ENCODE assay signal across 32 cellular contexts in the genomic region with DNA sequence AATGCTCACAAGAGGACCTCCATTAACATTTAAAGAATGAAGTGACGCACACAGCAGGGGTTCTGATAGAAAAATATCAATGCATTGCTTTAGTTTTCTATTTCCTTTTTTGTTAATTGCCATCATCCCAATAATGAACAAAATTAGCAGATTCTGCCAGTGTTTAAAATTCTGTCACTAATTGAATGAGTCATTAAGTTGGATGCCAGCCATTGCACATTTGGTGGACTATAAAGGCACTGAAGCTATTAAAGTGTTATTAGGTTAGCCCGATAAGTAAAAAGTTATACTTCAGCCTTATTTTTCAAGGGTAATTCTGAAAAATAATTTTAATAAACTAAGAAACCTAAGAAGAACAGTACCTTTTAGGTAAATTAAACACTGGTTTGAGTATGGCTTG. TPM values are rescaled to one million over a fixed set of nuclear protein-coding genes. Genes with fewer than 3 reads are reported as not detected.
"Had no signal": no experiment of that assay in that cellular context is flagged by ENCODE, and none has a peak within 500 bp of the region (broad histone marks: within the 10 kb centered on the region; RNA-seq: fewer than 3 reads in every experiment).

No MANE protein-coding gene starts in this region.

- H3K9me3 Mint-ChIP-seq: activated B cell treated with CpG ODN at 0.5 μM for 24 hours; activated CD4-positive, alpha-beta memory T cell treated with anti-CD3 and anti-CD28 coated beads for 36 hours; activated naive CD4-positive, alpha-beta T cell treated with anti-CD3 and anti-CD28 coated beads, Interleukin-2, amount 10 ng/mL, durations not matched to agents 7 days and 5 days; activated naive CD4-positive, alpha-beta T cell treated with anti-CD3 and anti-CD28 coated beads, Interleukin-2, amount 50 U/mL, for 72 hours; activated naive CD8-positive, alpha-beta T cell treated with anti-CD3 and anti-CD28 coated beads, Interleukin-2, amount 10 ng/mL, durations not matched to agents 7 days and 5 days; activated T-helper 1 cell treated with anti-CD3 and anti-CD28 coated beads, Interleukin-12 subunit alpha, Interleukin-12 subunit beta, Interleukin-2, Interleukin-4 antibody, amounts not matched to agents 30 ng/mL and 10 ng/mL and 1 ng/mL, durations not matched to agents 14 hours and 24 hours and 36 hours; activated T-helper 2 cell treated with anti-CD3 and anti-CD28 coated beads, Interferon-gamma antibody, Interleukin-2, Interleukin-4, amounts not matched to agents 10 μg/mL and 5 μg/mL and 100 μg/mL, durations not matched to agents 14 hours and 24 hours and 36 hours; central memory CD8-positive, alpha-beta T cell; T-helper 2 cell treated with Interferon-gamma antibody and Interleukin-4, amounts not matched to agents 5 μg/mL and 100 μg/mL, for 36 hours had no signal

- H3K4me1 Mint-ChIP-seq: activated B cell treated with CpG ODN at 0.5 μM for 24 hours; activated CD8-positive, alpha-beta memory T cell treated with anti-CD3 and anti-CD28 coated beads, Interleukin-2, amount 10 ng/mL, durations not matched to agents 7 days and 5 days; activated naive CD4-positive, alpha-beta T cell treated with anti-CD3 and anti-CD28 coated beads, Interleukin-2, amount 10 ng/mL, durations not matched to agents 7 days and 5 days; activated naive CD8-positive, alpha-beta T cell treated with anti-CD3 and anti-CD28 coated beads, Interleukin-2, amount 10 ng/mL, durations not matched to agents 7 days and 5 days; central memory CD8-positive, alpha-beta T cell had no signal

- H3K27ac Mint-ChIP-seq: activated B cell treated with CpG ODN at 0.5 μM for 24 hours; activated CD4-positive, alpha-beta memory T cell treated with anti-CD3 and anti-CD28 coated beads for 36 hours; activated CD8-positive, alpha-beta memory T cell treated with anti-CD3 and anti-CD28 coated beads, Interleukin-2, amount 10 ng/mL, durations not matched to agents 7 days and 5 days; activated CD8-positive, alpha-beta T cell treated with anti-CD3 and anti-CD28 coated beads, Interleukin-2, amount 10 ng/mL, durations not matched to agents 7 days and 5 days; activated naive CD4-positive, alpha-beta T cell treated with anti-CD3 and anti-CD28 coated beads, Interleukin-2, amount 10 ng/mL, durations not matched to agents 7 days and 5 days; activated naive CD4-positive, alpha-beta T cell treated with anti-CD3 and anti-CD28 coated beads, Interleukin-2, amount 50 U/mL, for 72 hours; activated naive CD8-positive, alpha-beta T cell treated with anti-CD3 and anti-CD28 coated beads, Interleukin-2, amount 10 ng/mL, durations not matched to agents 7 days and 5 days; activated T-helper 1 cell treated with anti-CD3 and anti-CD28 coated beads, Interleukin-12 subunit alpha, Interleukin-12 subunit beta, Interleukin-2, Interleukin-4 antibody, amounts not matched to agents 30 ng/mL and 10 ng/mL and 1 ng/mL, durations not matched to agents 14 hours and 24 hours and 36 hours; activated T-helper 2 cell treated with anti-CD3 and anti-CD28 coated beads, Interferon-gamma antibody, Interleukin-2, Interleukin-4, amounts not matched to agents 10 μg/mL and 5 μg/mL and 100 μg/mL, durations not matched to agents 14 hours and 24 hours and 36 hours; T-helper 17 cell; T-helper 2 cell treated with Interferon-gamma antibody and Interleukin-4, amounts not matched to agents 5 μg/mL and 100 μg/mL, for 36 hours had no signal

- H3K36me3 Mint-ChIP-seq: activated CD4-positive, alpha-beta memory T cell treated with anti-CD3 and anti-CD28 coated beads for 36 hours; activated CD8-positive, alpha-beta memory T cell treated with anti-CD3 and anti-CD28 coated beads, Interleukin-2, amount 10 ng/mL, durations not matched to agents 7 days and 5 days; activated naive CD4-positive, alpha-beta T cell treated with anti-CD3 and anti-CD28 coated beads, Interleukin-2, amount 10 ng/mL, durations not matched to agents 7 days and 5 days; activated naive CD4-positive, alpha-beta T cell treated with anti-CD3 and anti-CD28 coated beads, Interleukin-2, amount 50 U/mL, for 72 hours; activated naive CD8-positive, alpha-beta T cell treated with anti-CD3 and anti-CD28 coated beads, Interleukin-2, amount 10 ng/mL, durations not matched to agents 7 days and 5 days had no signal

- FAIRE-seq: bronchial epithelial cell, endometrium, endothelial cell of umbilical vein, frontal cortex had no signal

- DNase-seq: activated B cell treated with CpG ODN at 0.5 μM for 24 hours; activated CD4-positive, alpha-beta memory T cell treated with anti-CD3 and anti-CD28 coated beads for 36 hours; activated CD4-positive, alpha-beta T cell treated with anti-CD3 and anti-CD28 coated beads for 48 hours; activated CD8-positive, alpha-beta memory T cell treated with anti-CD3 and anti-CD28 coated beads, Interleukin-2, amount 10 ng/mL, durations not matched to agents 7 days and 5 days; activated CD8-positive, alpha-beta memory T cell treated with anti-CD3 and anti-CD28 coated beads, Interleukin-2, amount 50 U/mL, for 4 hours; activated CD8-positive, alpha-beta T cell treated with anti-CD3 and anti-CD28 coated beads, Interleukin-2, amount 10 ng/mL, durations not matched to agents 7 days and 5 days; activated effector memory CD4-positive, alpha-beta T cell treated with anti-CD3 and anti-CD28 coated beads, Interleukin-2, amount 50 U/mL, for 16 hours; activated naive CD4-positive, alpha-beta T cell treated with anti-CD3 and anti-CD28 coated beads, Interleukin-2, amount 10 ng/mL, durations not matched to agents 7 days and 5 days; activated naive CD8-positive, alpha-beta T cell treated with anti-CD3 and anti-CD28 coated beads, Interleukin-2, amount 10 ng/mL, durations not matched to agents 7 days and 5 days; activated T-cell treated with anti-CD3 and anti-CD28 coated beads, Interleukin-2, amount 50 U/mL, for 1 hour; activated T-cell treated with anti-CD3 and anti-CD28 coated beads, Interleukin-2, amount 50 U/mL, for 48 hours; brain microvascular endothelial cell; colonic mucosa; effector CD8-positive, alpha-beta T cell; esophagus squamous epithelium; head of caudate nucleus; T-helper 1 cell; T-helper 17 cell; T1000; WERI-Rb-1 had no signal

- H3K4me3 ChIP-seq: ascending aorta, colonic mucosa, esophagus squamous epithelium had no signal

- H3K9me3 ChIP-seq: ascending aorta, colonic mucosa, esophagus squamous epithelium had no signal

- H3K27ac ChIP-seq: ascending aorta, brain microvascular endothelial cell, colonic mucosa, epithelial cell of prostate, esophagus squamous epithelium, WERI-Rb-1 had no signal

- H3K27me3 Mint-ChIP-seq: activated B cell treated with CpG ODN at 0.5 μM for 24 hours; activated naive CD4-positive, alpha-beta T cell treated with anti-CD3 and anti-CD28 coated beads, Interleukin-2, amount 10 ng/mL, durations not matched to agents 7 days and 5 days; activated naive CD8-positive, alpha-beta T cell treated with anti-CD3 and anti-CD28 coated beads, Interleukin-2, amount 10 ng/mL, durations not matched to agents 7 days and 5 days had no signal

- H3K4me3 Mint-ChIP-seq: activated B cell treated with CpG ODN at 0.5 μM for 24 hours; activated CD4-positive, alpha-beta memory T cell treated with anti-CD3 and anti-CD28 coated beads for 36 hours; activated CD8-positive, alpha-beta memory T cell treated with anti-CD3 and anti-CD28 coated beads, Interleukin-2, amount 10 ng/mL, durations not matched to agents 7 days and 5 days; activated CD8-positive, alpha-beta T cell treated with anti-CD3 and anti-CD28 coated beads, Interleukin-2, amount 10 ng/mL, durations not matched to agents 7 days and 5 days; activated naive CD4-positive, alpha-beta T cell treated with anti-CD3 and anti-CD28 coated beads, Interleukin-2, amount 10 ng/mL, durations not matched to agents 7 days and 5 days; activated naive CD8-positive, alpha-beta T cell treated with anti-CD3 and anti-CD28 coated beads, Interleukin-2, amount 10 ng/mL, durations not matched to agents 7 days and 5 days; activated T-helper 1 cell treated with anti-CD3 and anti-CD28 coated beads, Interleukin-12 subunit alpha, Interleukin-12 subunit beta, Interleukin-2, Interleukin-4 antibody, amounts not matched to agents 30 ng/mL and 10 ng/mL and 1 ng/mL, durations not matched to agents 14 hours and 24 hours and 36 hours; central memory CD8-positive, alpha-beta T cell; T-helper 17 cell; T-helper 2 cell treated with Interferon-gamma antibody and Interleukin-4, amounts not matched to agents 5 μg/mL and 100 μg/mL, for 36 hours had no signal

- H3K27me3 ChIP-seq: ascending aorta, brain microvascular endothelial cell, colonic mucosa, esophagus squamous epithelium had no signal

- H3K4me1 ChIP-seq: ascending aorta, colonic mucosa, esophagus squamous epithelium had no signal

- H3K36me3 ChIP-seq: ascending aorta, brain microvascular endothelial cell, colonic mucosa, esophagus squamous epithelium, WERI-Rb-1 had no signal

RNA-seq across cellular contexts. Expression of a gene that starts 53.1 kb away (rescaled TPM):
- total RNA-seq: cardiac septum, esophagus squamous epithelium had no signal
